15 cellular contexts compared by ENCODE assay signal in genomic region chr17:37043201-37043600, GRCh38.
A peak's percentile ranks its signal among the peaks of the same experiment; 100 is the strongest.
DNase-seq lines count a peak whose midpoint lies in the region; ATAC-seq lines count a peak whose summit lies in the region.
"Had no signal": no experiment of that assay in that cellular context is flagged by ENCODE, and none has a peak within 500 bp of the region (broad histone marks: within the 10 kb centered on the region; RNA-seq: fewer than 3 reads in every experiment).

No MANE protein-coding gene starts in this region.

- H3K27me3 ChIP-seq in Karpas-422 (ENCODE audit: low read length) = no peaks in the 10 kb centered on the region
- no peaks in the 10 kb centered on the region for H3K27me3 ChIP-seq in CD8-positive, alpha-beta memory T cell (ENCODE audit: insufficient read depth, low read length, poor library complexity, severe bottlenecking)
- H3K27me3 ChIP-seq: adrenal gland, BE2C, right atrium auricular region had no signal

- H3K9me2 ChIP-seq in Karpas-422 (replicated peaks; ENCODE audit: insufficient read depth, low read length) = no peaks in the 10 kb centered on the region

- DNase-seq in activated CD4-positive, alpha-beta T cell treated with anti-CD3 and anti-CD28 coated beads for 36 hours = no peak
- DNase-seq in activated CD4-positive, alpha-beta T cell treated with anti-CD3 and anti-CD28 coated beads, Interleukin-2, amount 50 U/mL, for 4 hours = no peak
- no peak for DNase-seq in Karpas-422
- DNase-seq in dermis blood vessel endothelial cell = peak; percentile 28
- DNase-seq in naive thymus-derived CD8-positive, alpha-beta T cell = no peak
- no peak for DNase-seq in CD8-positive, alpha-beta memory T cell
- no peak for DNase-seq in activated naive CD4-positive, alpha-beta T cell treated with anti-CD3 and anti-CD28 coated beads, Interleukin-2, amount 50 U/mL, for 16 hours
- DNase-seq: activated CD4-positive, alpha-beta T cell treated with anti-CD3 and anti-CD28 coated beads for 4 hours; adrenal gland; BE2C; GF-D8; NCI-H1105; NCI-H524 had no signal

- intact Hi-C loops in activated CD4-positive, alpha-beta T cell treated with anti-CD3 and anti-CD28 coated beads for 36 hours (cut with DNase I, micrococcal nuclease) = loop anchor here in 1 of 2 experiments (10.0 kb wide), 1 partner anchor 198 kb away; no protein-coding TSS in a partner anchor

- H3K36me3 Mint-ChIP-seq in activated CD4-positive, alpha-beta T cell treated with anti-CD3 and anti-CD28 coated beads for 36 hours (ENCODE audit: low read depth) = peaks cover 8% of the 10 kb centered on the region
- H3K36me3 Mint-ChIP-seq in naive thymus-derived CD8-positive, alpha-beta T cell = peaks cover 0 to 47% (median 7%) of the 10 kb centered on the region in 3 donors
- peaks cover 0 to 46% (median 6%) of the 10 kb centered on the region in 3 donors for H3K36me3 Mint-ChIP-seq in CD8-positive, alpha-beta memory T cell

- no peaks in the 10 kb centered on the region for H3K9me3 ChIP-seq in Karpas-422 (ENCODE audit: low read length)
- H3K9me3 ChIP-seq in CD8-positive, alpha-beta memory T cell (ENCODE audit: low read length) = no peaks in the 10 kb centered on the region
- H3K9me3 ChIP-seq: adrenal gland, BE2C, right atrium auricular region had no signal

- H3K4me2 ChIP-seq in Karpas-422 (ENCODE audit: low read depth, low read length, poor library complexity, severe bottlenecking) = no peak overlapping the region

- peaks cover 41% of the 10 kb centered on the region for H3K4me1 ChIP-seq in Karpas-422 (ENCODE audit: low read length)
- peaks cover 6% of the 10 kb centered on the region for H3K4me1 ChIP-seq in CD8-positive, alpha-beta memory T cell (ENCODE audit: insufficient read depth, low read length)
- H3K4me1 ChIP-seq: right atrium auricular region had no signal

- no peaks in the 10 kb centered on the region for H4K20me1 ChIP-seq in Karpas-422 (ENCODE audit: insufficient read depth, low read depth, low read length)

- CTCF ChIA-PET in activated CD4-positive, alpha-beta T cell treated with anti-CD3 and anti-CD28 coated beads for 36 hours (lab: Charles Lee) = interaction anchor here (1.0 kb wide), 1 partner anchor 419 kb away, joined by 4 read pairs; no protein-coding TSS in a partner anchor
- CTCF ChIA-PET in CD8-positive, alpha-beta memory T cell (lab: Charles Lee) = no interaction called here

- H3K9ac ChIP-seq in Karpas-422 (ENCODE audit: low read length) = no peak overlapping the region

- peak overlapping the region; percentile 76; the same call in 1 of the 2 replicates for H3K27ac ChIP-seq in Karpas-422 (ENCODE audit: low read length)
- H3K27ac ChIP-seq in CD8-positive, alpha-beta memory T cell (ENCODE audit: low read depth, low read length) = no peak overlapping the region
- H3K27ac ChIP-seq: adrenal gland, right atrium auricular region had no signal

- no peak overlapping the region for H2AFZ ChIP-seq in Karpas-422 (ENCODE audit: low read length)

- H3K4me3 Mint-ChIP-seq in activated CD4-positive, alpha-beta T cell treated with anti-CD3 and anti-CD28 coated beads for 36 hours = no peak overlapping the region
- no peak overlapping the region for H3K4me3 Mint-ChIP-seq in naive thymus-derived CD8-positive, alpha-beta T cell
- H3K4me3 Mint-ChIP-seq in CD8-positive, alpha-beta memory T cell = no peak overlapping the region

- POLR2A ChIA-PET in activated CD4-positive, alpha-beta T cell treated with anti-CD3 and anti-CD28 coated beads for 36 hours (lab: Charles Lee) = no interaction called here
- POLR2A ChIA-PET in naive thymus-derived CD8-positive, alpha-beta T cell (lab: Charles Lee) = no interaction called here
- POLR2A ChIA-PET in CD8-positive, alpha-beta memory T cell (lab: Charles Lee) = no interaction called here

- H3K27ac Mint-ChIP-seq in activated CD4-positive, alpha-beta T cell treated with anti-CD3 and anti-CD28 coated beads for 36 hours = peak overlapping the region; percentile 41
- peak overlapping the region in 8 of 10 donors; percentile 5 to 72 (median 28) for H3K27ac Mint-ChIP-seq in naive thymus-derived CD8-positive, alpha-beta T cell
- peak overlapping the region in 3 of 8 donors; percentile 22 to 83 (median 27) for H3K27ac Mint-ChIP-seq in CD8-positive, alpha-beta memory T cell

- H3K36me3 ChIP-seq in Karpas-422 (ENCODE audit: insufficient read depth, low read length) = peaks cover 4% of the 10 kb centered on the region; the same call in 1 of the 2 replicates
- peaks cover 22% of the 10 kb centered on the region for H3K36me3 ChIP-seq in CD8-positive, alpha-beta memory T cell (ENCODE audit: insufficient read depth, low read length)
- H3K36me3 ChIP-seq: adrenal gland, right atrium auricular region had no signal

- H3K79me2 ChIP-seq in Karpas-422 (ENCODE audit: low read length) = peaks cover 19% of the 10 kb centered on the region

- no peaks in the 10 kb centered on the region for H3K9me3 Mint-ChIP-seq in activated CD4-positive, alpha-beta T cell treated with anti-CD3 and anti-CD28 coated beads for 36 hours (ENCODE audit: low read depth)
- no peaks in the 10 kb centered on the region for H3K9me3 Mint-ChIP-seq in naive thymus-derived CD8-positive, alpha-beta T cell
- no peaks in the 10 kb centered on the region for H3K9me3 Mint-ChIP-seq in CD8-positive, alpha-beta memory T cell

- ATAC-seq in activated CD4-positive, alpha-beta T cell treated with anti-CD3 and anti-CD28 coated beads for 36 hours = no peak
- ATAC-seq in naive thymus-derived CD8-positive, alpha-beta T cell = no peak
- no peak for ATAC-seq in HG02884 (IDR thresholded peaks at IDR 0.05; ENCODE audit: unreplicated experiment)

- peaks cover 12% of the 10 kb centered on the region for H3K4me1 Mint-ChIP-seq in activated CD4-positive, alpha-beta T cell treated with anti-CD3 and anti-CD28 coated beads for 36 hours
- H3K4me1 Mint-ChIP-seq in naive thymus-derived CD8-positive, alpha-beta T cell = peaks cover 11 to 17% (median 13%) of the 10 kb centered on the region in 4 donors
- peaks cover 14 to 21% (median 14%) of the 10 kb centered on the region in 3 donors for H3K4me1 Mint-ChIP-seq in CD8-positive, alpha-beta memory T cell

- H3K27me3 Mint-ChIP-seq in activated CD4-positive, alpha-beta T cell treated with anti-CD3 and anti-CD28 coated beads for 36 hours = no peaks in the 10 kb centered on the region
- H3K27me3 Mint-ChIP-seq in naive thymus-derived CD8-positive, alpha-beta T cell = no peaks in the 10 kb centered on the region
- no peaks in the 10 kb centered on the region for H3K27me3 Mint-ChIP-seq in CD8-positive, alpha-beta memory T cell

- H3K4me3 ChIP-seq in Karpas-422 (ENCODE audit: low read length) = no peak overlapping the region
- H3K4me3 ChIP-seq in CD8-positive, alpha-beta memory T cell (ENCODE audit: low read length) = no peak overlapping the region
- H3K4me3 ChIP-seq: adrenal gland, right atrium auricular region had no signal
